In the genomic region with DNA sequence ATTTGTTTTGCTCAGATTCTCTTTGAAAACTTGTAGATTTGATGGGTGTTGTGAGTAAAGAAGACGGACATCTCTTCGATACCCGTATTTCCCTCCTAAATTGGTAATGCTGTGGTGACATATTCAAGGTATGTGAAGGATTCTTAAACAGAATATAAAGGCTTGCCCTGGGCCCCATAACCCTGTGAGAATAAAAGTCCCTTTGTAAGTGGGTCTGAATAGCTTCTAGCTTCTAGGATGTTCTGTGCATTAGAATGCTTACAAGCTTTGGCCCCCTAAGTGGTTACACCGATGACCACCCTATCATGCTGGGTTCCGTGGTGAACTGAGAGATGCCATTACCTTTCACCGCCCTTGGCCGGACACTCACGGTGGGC, we compare ENCODE assay signal across 8 cellular contexts. TPM values are rescaled to one million over a fixed set of nuclear protein-coding genes. Genes with fewer than 3 reads are reported as not detected.
DNase-seq lines count a peak whose midpoint lies in the region; ATAC-seq, FAIRE-seq and TF ChIP-seq lines count a peak whose summit lies in the region.

No MANE protein-coding gene starts in this region.

- H3K36me3 ChIP-seq in GM06990 (ENCODE audit: control insufficient read depth, insufficient read depth, low read length) (0 out of 2 replicates have a peak, but pooled peaks cover 2% of the 10 kb centered on the region), NT2/D1 (ENCODE audit: insufficient read depth, insufficient read length, low read length) (peaks cover 15% of the 10 kb centered on the region), endodermal cell (ENCODE audit: control insufficient read depth, insufficient read depth, low read length) (peaks cover 19% of the 10 kb centered on the region)

- H3K27me3 Mint-ChIP-seq in endodermal cell (ENCODE audit: insufficient read depth) (no peaks in the 10 kb centered on the region), osteocyte (ENCODE audit: unreplicated experiment) (no peaks in the 10 kb centered on the region)

- H3K4me1 Mint-ChIP-seq in endodermal cell (peaks cover 7% of the 10 kb centered on the region), osteocyte (ENCODE audit: unreplicated experiment) (peaks cover 16% of the 10 kb centered on the region)

- H3K9ac ChIP-seq in NT2/D1 (ENCODE audit: insufficient read length, low read depth) (peak overlapping the region; percentile 74), endodermal cell (ENCODE audit: extremely low read depth, low read length, poor library complexity, severe bottlenecking) (peak overlapping the region; percentile 57)

- H3K36me3 Mint-ChIP-seq in endodermal cell (ENCODE audit: low read depth) (peaks cover 16% of the 10 kb centered on the region), osteocyte (ENCODE audit: unreplicated experiment) (peaks cover 10% of the 10 kb centered on the region)

- no peaks in the 10 kb centered on the region for H3K9me3 ChIP-seq in NT2/D1 (ENCODE audit: insufficient read depth, low read length)
- H3K9me3 ChIP-seq in endodermal cell (ENCODE audit: control insufficient read depth, low read length), result no peaks in the 10 kb centered on the region

- H3K4me3 Mint-ChIP-seq in endodermal cell (peak overlapping the region; percentile 93), osteocyte (ENCODE audit: unreplicated experiment) (peak overlapping the region; percentile 99)

- H3K27ac Mint-ChIP-seq in endodermal cell (peak overlapping the region; percentile 94), osteocyte (ENCODE audit: unreplicated experiment) (peak overlapping the region; percentile 97)

- 27 to 40% methylated on average over 7 to 8 of the region's 8 CpGs for WGBS in endodermal cell (ENCODE audit: insufficient coverage in 1 of 2, insufficient read length in 1 of 2), 2 experiments

- no peak for ATAC-seq in GM21526 (IDR thresholded peaks at IDR 0.05; ENCODE audit: low FRiP score, unreplicated experiment)
- no peak for ATAC-seq in HG02884 (IDR thresholded peaks at IDR 0.05; ENCODE audit: unreplicated experiment)

- peak overlapping the region; percentile 61 for H3K27ac ChIP-seq in endodermal cell (ENCODE audit: low read depth, low read length)

- no peak for FAIRE-seq in HTR-8/SVneo (lab: Jason Lieb, UNC)

- TF ChIP-seq CTCF in GM06990 (IDR thresholded peaks at IDR 0.05; ENCODE audit: insufficient read depth, low read length, poor library complexity, severe bottlenecking) (no peak), endodermal cell (conservative IDR thresholded peaks at IDR 0.05) (no peak), osteocyte (IDR thresholded peaks at IDR 0.05) (no peak)

- H3K4me3 ChIP-seq in GM06990 (replicated peaks; ENCODE audit: low read depth, low read length) (peak overlapping the region; percentile 73), NT2/D1 (ENCODE audit: insufficient read length, low read depth) (peak overlapping the region; percentile 73), endodermal cell (ENCODE audit: low read length) (peak overlapping the region; percentile 97)

- DNase-seq in GM06990 (ENCODE audit: extremely low read depth, insufficient read length) (no peak), NT2/D1 (ENCODE audit: low read depth, low spot score) (no peak), endodermal cell (no peak), osteocyte (ENCODE audit: extremely low spot score, unreplicated experiment) (no peak), D341Med (ENCODE audit: low spot score) (no peak), HTR-8/SVneo (ENCODE audit: insufficient read length, low spot score) (no peak)

- no peaks in the 10 kb centered on the region for H3K27me3 ChIP-seq in GM06990 (replicated peaks; ENCODE audit: control insufficient read depth, insufficient read depth, low read length)
- no peaks in the 10 kb centered on the region for H3K27me3 ChIP-seq in NT2/D1 (ENCODE audit: insufficient read depth, insufficient read length)
- no peaks in the 10 kb centered on the region for H3K27me3 ChIP-seq in endodermal cell (ENCODE audit: control insufficient read depth, insufficient read depth, low read length, poor library complexity, severe bottlenecking)

- H3K9me3 Mint-ChIP-seq in endodermal cell, result no peaks in the 10 kb centered on the region
- no peaks in the 10 kb centered on the region for H3K9me3 Mint-ChIP-seq in osteocyte (ENCODE audit: unreplicated experiment)

- H3K4me1 ChIP-seq in NT2/D1 (ENCODE audit: insufficient read depth, insufficient read length), result no peaks in the 10 kb centered on the region
- H3K4me1 ChIP-seq in endodermal cell (ENCODE audit: control insufficient read depth, insufficient read depth, low read length), result no peaks in the 10 kb centered on the region

RNA-seq across cellular contexts. Expression of a gene that starts 0.6 kb away (rescaled TPM):
- total RNA-seq in endodermal cell, result 10 to 100 TPM; 28.7 to 30.5 TPM
- polyA plus RNA-seq in endodermal cell (2013, experiment 1 of 2), result 27.1 TPM
- 25.4 TPM for polyA plus RNA-seq in endodermal cell (2013, experiment 2 of 2)
- total RNA-seq in osteocyte, result 25.6 and 26.0 TPM in 2 replicates
